ENCODE assay signal across 12 cellular contexts in the genomic region with DNA sequence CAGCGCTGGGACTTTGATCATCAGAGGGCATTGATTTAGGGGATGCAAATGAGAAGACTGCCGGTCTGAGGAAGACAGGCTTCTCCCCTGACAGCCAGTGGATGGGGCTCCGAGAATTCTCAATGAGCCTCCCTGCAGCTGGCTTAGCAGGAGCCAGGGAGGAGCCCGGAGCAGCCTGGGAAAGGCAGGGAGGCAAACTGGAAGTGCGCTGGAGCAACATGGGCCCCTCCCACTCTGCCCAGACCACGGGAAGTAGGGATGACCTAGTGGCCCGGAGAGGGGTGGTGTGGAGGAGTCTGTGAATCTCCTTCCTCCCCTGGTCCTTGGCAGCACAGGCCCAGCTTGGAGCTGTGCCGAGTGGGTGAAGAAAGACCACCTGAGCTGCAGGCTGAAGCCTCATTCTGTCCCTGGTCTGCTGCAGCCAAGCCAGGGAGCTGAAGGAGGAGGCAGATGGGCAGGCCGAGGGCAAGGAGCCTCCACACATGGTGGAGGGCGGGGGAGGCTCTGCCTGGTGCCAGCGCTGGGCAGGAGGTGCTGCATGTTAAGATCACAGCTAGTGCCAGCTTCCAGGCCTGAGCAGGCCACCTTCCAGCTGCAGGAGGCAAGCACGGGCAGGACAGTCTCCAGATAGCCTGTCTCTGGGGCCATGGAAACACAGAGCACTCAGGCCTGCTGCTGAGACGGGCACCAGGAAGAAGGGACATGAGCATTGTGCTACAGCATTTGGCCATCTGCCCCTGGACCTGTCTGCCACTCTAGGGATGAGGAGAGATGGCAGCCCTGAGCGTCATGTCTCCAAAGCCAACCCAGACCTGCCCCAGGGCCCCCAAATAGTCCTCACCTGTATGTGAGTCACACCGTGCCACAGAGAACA. TPM values are rescaled to one million over a fixed set of nuclear protein-coding genes. Genes with fewer than 3 reads are reported as not detected.
DNase-seq lines count a peak whose midpoint lies in the region; ATAC-seq, FAIRE-seq and TF ChIP-seq lines count a peak whose summit lies in the region.
"Had no signal": no experiment of that assay in that cellular context is flagged by ENCODE, and none has a peak within 500 bp of the region (broad histone marks: within the 10 kb centered on the region; RNA-seq: fewer than 3 reads in every experiment).

No MANE protein-coding gene starts in this region.

- H3K36me3 ChIP-seq in K562 (ENCODE audit: control insufficient read depth, insufficient read depth, low read length): no peaks in the 10 kb centered on the region
- H3K36me3 ChIP-seq in kidney (ENCODE audit: control insufficient read depth in 1 of 2, insufficient read depth in 2 of 2, low read length in 2 of 2): no peaks in the 10 kb centered on the region
- H3K36me3 ChIP-seq in thoracic aorta: no peaks in the 10 kb centered on the region
- H3K36me3 ChIP-seq: tibial nerve had no signal

- peaks cover 0 to 10% of the 10 kb centered on the region in 2 experiments; a peak in 1 of 5 replicates for H3K4me1 ChIP-seq in K562 (replicated peaks in 1 of 2; ENCODE audit: control insufficient read depth in 2 of 2, insufficient read depth in 2 of 2, low read length in 2 of 2)
- H3K4me1 ChIP-seq in kidney (ENCODE audit: control insufficient read depth in 1 of 2, insufficient read depth in 1 of 2, low read depth in 1 of 2, low read length in 2 of 2): peaks cover 0 to 6% of the 10 kb centered on the region in 2 donors
- peaks cover 0 to 12% of the 10 kb centered on the region in 2 donors for H3K4me1 ChIP-seq in thoracic aorta (ENCODE audit: control insufficient read depth in 1 of 2, low read depth in 2 of 2)

- WGBS in K562 (ENCODE audit: insufficient coverage, low coverage, missing lambda C conversion rate): 5% methylated on average over 15 of the region's 15 CpGs

- H3K27ac ChIP-seq in K562 (ENCODE audit: extremely low read depth, low read depth, low read length) (no peak overlapping the region), kidney (ENCODE audit: low read depth in 2 of 2, low read length in 2 of 2) (no peak overlapping the region), thoracic aorta (no peak overlapping the region)
- H3K27ac ChIP-seq: tibial nerve had no signal

- ATAC-seq in K562: peak; percentile 20; the same call in 2 of the 3 replicates
- no peak for ATAC-seq in thoracic aorta (ENCODE audit: insufficient number of reproducible peaks, low FRiP score, low read depth)

- POLR2A ChIA-PET in K562 (lab: Yijun Ruan, JAX): interaction anchor here (0.6 to 1.8 kb wide), 5 partner anchors 9 to 1518 kb away, joined by 3 to 6 read pairs (median 3); no protein-coding TSS in a partner anchor

- intact Hi-C loops in K562 (cut with micrococcal nuclease) (no loop called here), kidney (cut with DNase I) (no loop called here)

- TF ChIP-seq CTCF in K562 (IDR thresholded peaks at IDR 0.05 in 2 of 3, conservative IDR thresholded peaks at IDR 0.05 in 1 of 3; ENCODE audit: insufficient read depth in 2 of 3, low read depth in 1 of 3, low read length in 3 of 3) (no peak), kidney (IDR thresholded peaks at IDR 0.05; ENCODE audit: borderline replicate concordance, extremely low read depth, insufficient read depth) (no peak), thoracic aorta (IDR thresholded peaks at IDR 0.05) (no peak)

- TF ChIP-seq EP300 in K562 (IDR thresholded peaks at IDR 0.05; ENCODE audit: low read length): no peak

- H3K9me3 ChIP-seq in K562 (replicated peaks; ENCODE audit: control insufficient read depth, insufficient read depth, low read depth, low read length): no peaks in the 10 kb centered on the region
- H3K9me3 ChIP-seq in kidney (ENCODE audit: control insufficient read depth in 1 of 2, low read length in 2 of 2): no peaks in the 10 kb centered on the region
- H3K9me3 ChIP-seq in thoracic aorta: no peaks in the 10 kb centered on the region
- H3K9me3 ChIP-seq: tibial nerve had no signal

- H3K27me3 ChIP-seq in K562 (ENCODE audit: control insufficient read depth in 2 of 2, insufficient read depth in 2 of 2, low read length in 2 of 2) (peaks cover 46 to 73% of the 10 kb centered on the region in 2 experiments), thoracic aorta (replicated peaks; ENCODE audit: insufficient read depth) (no peaks in the 10 kb centered on the region)
- H3K27me3 ChIP-seq: tibial nerve had no signal

- no peaks in the 10 kb centered on the region for H3K9me1 ChIP-seq in K562 (ENCODE audit: control insufficient read depth, insufficient read depth, low read length)

- BruUV-seq in K562 (replicated peaks; lab: Mats Ljungman, UMichigan): no TSS peak

- TF ChIP-seq POLR2A in K562 (conservative IDR thresholded peaks at IDR 0.05): no peak

- no peaks in the 10 kb centered on the region for H3K79me2 ChIP-seq in K562 (ENCODE audit: control insufficient read depth, insufficient read depth, low read length)

- DNase-seq in NCI-H1417 (lab: John Stamatoyannopoulos, UW) (peak in 2 of 3 experiments; percentile 29 to 47), NCI-H1417 treated with DMSO at 0.1 percent for 48 hours (lab: John Stamatoyannopoulos, UW) (no peak), K562 (ENCODE audit: extremely low read depth in 1 of 4, low spot score in 3 of 4) (peak in 2 of 4 experiments; percentile 12 to 31), kidney (peak; percentile 77), thoracic aorta (ENCODE audit: low spot score) (no peak), NCI-H2107 treated with DMSO at 0.1 percent for 48 hours (lab: John Stamatoyannopoulos, UW; ENCODE audit: unreplicated experiment) (no peak), A172 (ENCODE audit: low spot score) (no peak), HuH-7 (ENCODE audit: low spot score) (no peak)
- DNase-seq: activated CD4-positive, alpha-beta T cell treated with anti-CD3 and anti-CD28 coated beads, Interleukin-2, amount 10 ng/mL, durations not matched to agents 7 days and 5 days had no signal

- no peak overlapping the region for H3K4me3 ChIP-seq in K562
- H3K4me3 ChIP-seq in kidney (ENCODE audit: low read length in 2 of 2): peak overlapping the region in 1 of 2 donors; percentile 17
- H3K4me3 ChIP-seq in thoracic aorta: peak overlapping the region; percentile 20
- H3K4me3 ChIP-seq: tibial nerve had no signal

- in situ Hi-C loops in K562 (cut with MboI): no loop called here

- H4K20me1 ChIP-seq in K562 (replicated peaks; ENCODE audit: control insufficient read depth, insufficient read depth, low read length): peaks cover 3% of the 10 kb centered on the region; the same call in 1 of the 2 replicates

- CTCF ChIA-PET in K562 (lab: Yijun Ruan, JAX; ENCODE audit: low intra/inter-chr PET ratio): no interaction called here

- TF ChIP-seq RAD21 in K562 (CRISPR knock-in tag; conservative IDR thresholded peaks at IDR 0.05 in 1 of 2, IDR thresholded peaks at IDR 0.05 in 1 of 2): no peak

- H2AFZ ChIP-seq in K562 (ENCODE audit: low read depth, low read length): no peak overlapping the region

- FAIRE-seq in K562 (lab: Jason Lieb, UNC) (no peak), kidney (lab: Jason Lieb, UNC) (no peak)
- FAIRE-seq: A204.1, islet of Langerhans had no signal

- H3K4me2 ChIP-seq in K562 (ENCODE audit: insufficient read depth, low read length): no peak overlapping the region

- H3K9ac ChIP-seq in K562 (ENCODE audit: insufficient read depth in 1 of 2, low read depth in 2 of 2, low read length in 2 of 2) (peak overlapping the region in 1 of 2 experiments; percentile 43; a peak in 1 of 4 replicates), kidney (ENCODE audit: low read length in 2 of 2) (no peak overlapping the region)

TF ChIP-seq in K562, 482 proteins besides CTCF, POLR2A, EP300 and RAD21 (continues in another document):
- TF ChIP-seq, protein P1, sequence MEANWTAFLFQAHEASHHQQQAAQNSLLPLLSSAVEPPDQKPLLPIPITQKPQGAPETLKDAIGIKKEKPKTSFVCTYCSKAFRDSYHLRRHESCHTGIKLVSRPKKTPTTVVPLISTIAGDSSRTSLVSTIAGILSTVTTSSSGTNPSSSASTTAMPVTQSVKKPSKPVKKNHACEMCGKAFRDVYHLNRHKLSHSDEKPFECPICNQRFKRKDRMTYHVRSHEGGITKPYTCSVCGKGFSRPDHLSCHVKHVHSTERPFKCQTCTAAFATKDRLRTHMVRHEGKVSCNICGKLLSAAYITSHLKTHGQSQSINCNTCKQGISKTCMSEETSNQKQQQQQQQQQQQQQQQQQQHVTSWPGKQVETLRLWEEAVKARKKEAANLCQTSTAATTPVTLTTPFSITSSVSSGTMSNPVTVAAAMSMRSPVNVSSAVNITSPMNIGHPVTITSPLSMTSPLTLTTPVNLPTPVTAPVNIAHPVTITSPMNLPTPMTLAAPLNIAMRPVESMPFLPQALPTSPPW (CRISPR knock-in tag; IDR thresholded peaks at IDR 0.05): peak; percentile 15; the same call in 1 of the 2 replicates
- TF ChIP-seq LARP7 (IDR thresholded peaks at IDR 0.05): no peak
- TF ChIP-seq ZNF263 (CRISPR knock-in tag; IDR thresholded peaks at IDR 0.05; ENCODE audit: borderline replicate concordance): peak; percentile 96

RNA-seq across cellular contexts. Expression of a gene that starts 12.2 kb away (rescaled TPM):
- 28.6 and 38.8 TPM in 2 replicates for total RNA-seq in K562 (2011; cell fraction: chromatin; rRNA removed; ENCODE audit: low replicate concordance)
- total RNA-seq in K562 (2011; cell fraction: nucleolus; rRNA removed): 33.0 and 36.4 TPM in 2 replicates
- 31.8 and 34.3 TPM in 2 replicates for total RNA-seq in K562 (2011; cell fraction: nucleoplasm; rRNA removed)
- total RNA-seq in K562 (2014; rRNA removed): 13.9 and 19.7 TPM in 2 replicates
- total RNA-seq in K562 (2014; rRNA removed; fragmentation: Illumina TruSeq; extraction: Trizol): 8.6 and 10.0 TPM in 2 replicates
- 13.3 and 13.5 TPM in 2 replicates for total RNA-seq in K562 (2015; rRNA removed; fragmentation: Illumina TruSeq; extraction: Trizol)
- total RNA-seq in K562 (2021): 32.5 TPM in 2 replicates
- polyA plus RNA-seq in K562 (2011; rRNA removed): 3.7 and 6.1 TPM in 2 replicates
- 4.9 and 6.7 TPM in 2 replicates for polyA plus RNA-seq in K562 (2011; cell fraction: cytosol; rRNA removed)
- polyA plus RNA-seq in K562 (2011; cell fraction: nucleus; rRNA removed): 8.9 and 10.5 TPM in 2 replicates
- polyA plus RNA-seq in K562 (2012): 28.2 and 42.9 TPM in 2 replicates
- polyA plus RNA-seq in K562 (2014; fragmentation: Illumina TruSeq; extraction: Trizol): 23.9 and 26.8 TPM in 2 replicates
- polyA plus RNA-seq in K562 (2014; fragmentation: Nextera tagmentation; extraction: Ambion mirVana): 1 to 10 TPM; 1.1 to 1.6 TPM
- 12.5 and 13.8 TPM in 2 replicates for polyA plus RNA-seq in K562 (2014; rRNA removed)
- polyA minus RNA-seq in K562 (2011; rRNA and poly(A)+ RNA removed): 5.4 and 5.5 TPM in 2 replicates
- 11.1 and 17.9 TPM in 2 replicates for polyA minus RNA-seq in K562 (2011; cell fraction: cytosol; rRNA and poly(A)+ RNA removed)
- 2.8 and 4.9 TPM in 2 replicates for polyA minus RNA-seq in K562 (2011; cell fraction: nucleus; rRNA and poly(A)+ RNA removed)
- total RNA-seq in kidney: 158 TPM
- 114 TPM for polyA plus RNA-seq in kidney (ENCODE audit: insufficient read depth, low read depth, low replicate concordance)
- total RNA-seq in thoracic aorta: 10 to 100 TPM; 78.6 to 81.9 TPM
- 24.3 and 27.2 TPM in 2 replicates for total RNA-seq in A172 (2014; rRNA removed; shearing (Covaris generic))

Comparison
In these comparisons a context has a peak if more than half of its experiments do, and no peak if none do; other contexts are left out.
1. DNase-seq: peak in NCI-H1417 (2 of 3) and kidney (single experiment); none in NCI-H1417 treated with DMSO at 0.1 percent for 48 hours (single experiment), thoracic aorta (single experiment), NCI-H2107 treated with DMSO at 0.1 percent for 48 hours (single experiment), A172 (single experiment) and HuH-7 (single experiment).